ENCODE assay signal across 8 cellular contexts in genomic region chr1:17436380-17437174, GRCh38. TPM values are rescaled to one million over a fixed set of nuclear protein-coding genes. Genes with fewer than 3 reads are reported as not detected.
DNase-seq lines count a peak whose midpoint lies in the region; ATAC-seq, FAIRE-seq and TF ChIP-seq lines count a peak whose summit lies in the region.

No MANE protein-coding gene starts in this region.

- H3K36me3 Mint-ChIP-seq in progenitor cell of endocrine pancreas (ENCODE audit: insufficient read depth), result peaks cover 5% of the 10 kb centered on the region

- H3K27me3 ChIP-seq in GM06990 (replicated peaks; ENCODE audit: control insufficient read depth, insufficient read depth, low read length) (no peaks in the 10 kb centered on the region), SU-DHL-6 (ENCODE audit: low read length) (no peaks in the 10 kb centered on the region), fibroblast of lung (ENCODE audit: control insufficient read depth, insufficient read depth, low read length) (no peaks in the 10 kb centered on the region)

- TF ChIP-seq CTCF in GM06990 (IDR thresholded peaks at IDR 0.05; ENCODE audit: insufficient read depth, low read length, poor library complexity, severe bottlenecking), result no peak
- TF ChIP-seq CTCF in SU-DHL-6 (IDR thresholded peaks at IDR 0.05; ENCODE audit: insufficient read depth, low read length, poor library complexity, severe bottlenecking), result no peak
- no peak for TF ChIP-seq CTCF in fibroblast of lung (conservative IDR thresholded peaks at IDR 0.05 in 1 of 2, IDR thresholded peaks at IDR 0.05 in 1 of 2; ENCODE audit: low read depth in 1 of 2, low read length in 2 of 2)
- TF ChIP-seq CTCF in progenitor cell of endocrine pancreas (IDR thresholded peaks at IDR 0.05; ENCODE audit: unreplicated experiment), result no peak

- no peaks in the 10 kb centered on the region for H3K9me3 ChIP-seq in SU-DHL-6 (ENCODE audit: insufficient read depth, low read length)
- no peaks in the 10 kb centered on the region for H3K9me3 ChIP-seq in fibroblast of lung (ENCODE audit: control insufficient read depth, insufficient read depth, low read depth, low read length)

- H3K36me3 ChIP-seq in GM06990 (ENCODE audit: control insufficient read depth, insufficient read depth, low read length) (peaks cover 6% of the 10 kb centered on the region), SU-DHL-6 (ENCODE audit: low read length) (peaks cover 9% of the 10 kb centered on the region), fibroblast of lung (ENCODE audit: control insufficient read depth, insufficient read depth, low read length) (peaks cover 3% of the 10 kb centered on the region)

- H3K4me1 ChIP-seq in fibroblast of lung (ENCODE audit: control insufficient read depth, extremely low read depth, insufficient read depth, low read length), result peaks cover 4% of the 10 kb centered on the region

- H3K4me1 Mint-ChIP-seq in progenitor cell of endocrine pancreas (ENCODE audit: low read depth), result peaks cover 22% of the 10 kb centered on the region

- H3K9me3 Mint-ChIP-seq in progenitor cell of endocrine pancreas (ENCODE audit: low read depth), result no peaks in the 10 kb centered on the region

- H3K9me2 ChIP-seq in SU-DHL-6 (replicated peaks; ENCODE audit: insufficient read depth, low read length), result no peaks in the 10 kb centered on the region

- peaks cover 70% of the 10 kb centered on the region for H3K79me2 ChIP-seq in SU-DHL-6 (ENCODE audit: insufficient read depth, low read length)
- H3K79me2 ChIP-seq in fibroblast of lung (ENCODE audit: control insufficient read depth, insufficient read depth, low read length), result peaks cover 62% of the 10 kb centered on the region

- H2AFZ ChIP-seq in SU-DHL-6 (ENCODE audit: low read depth, low read length, severe bottlenecking) (no peak overlapping the region), fibroblast of lung (ENCODE audit: low read length) (no peak overlapping the region)

- FAIRE-seq in HTR-8/SVneo (lab: Jason Lieb, UNC), result no peak

- peaks cover 18% of the 10 kb centered on the region for H3K27me3 Mint-ChIP-seq in progenitor cell of endocrine pancreas

- H4K20me1 ChIP-seq in SU-DHL-6 (ENCODE audit: low read depth, low read length), result peaks cover 27% of the 10 kb centered on the region
- no peaks in the 10 kb centered on the region for H4K20me1 ChIP-seq in fibroblast of lung (ENCODE audit: control insufficient read depth, extremely low read depth, insufficient read depth, low read length)

- peak overlapping the region; percentile 63 for H3K27ac Mint-ChIP-seq in progenitor cell of endocrine pancreas

- H3K27ac ChIP-seq in SU-DHL-6 (ENCODE audit: low read depth, low read length), result peak overlapping the region; percentile 49
- peak overlapping the region; percentile 33 for H3K27ac ChIP-seq in fibroblast of lung (ENCODE audit: insufficient read depth, low read length)

- DNase-seq in GM06990 (ENCODE audit: extremely low read depth, insufficient read length), result no peak
- no peak for DNase-seq in fibroblast of lung (ENCODE audit: low read depth in 2 of 2)
- no peak for DNase-seq in progenitor cell of endocrine pancreas (ENCODE audit: low spot score, unreplicated experiment)
- DNase-seq in NCI-H1105 (lab: John Stamatoyannopoulos, UW), result no peak
- no peak for DNase-seq in HTR-8/SVneo (ENCODE audit: insufficient read length, low spot score)
- no peak for DNase-seq in NCI-H1092 (lab: John Stamatoyannopoulos, UW)

- no peak for ATAC-seq in HG02642 (IDR thresholded peaks at IDR 0.05; ENCODE audit: poor library complexity, unreplicated experiment)

- peak overlapping the region; percentile 77 for H3K4me3 Mint-ChIP-seq in progenitor cell of endocrine pancreas (ENCODE audit: low read depth)

- H3K4me2 ChIP-seq in SU-DHL-6 (ENCODE audit: low read depth, low read length, poor library complexity, severe bottlenecking), result peak overlapping the region; percentile 91
- peak overlapping the region; percentile 92 for H3K4me2 ChIP-seq in fibroblast of lung (ENCODE audit: extremely low read depth, insufficient read depth, low read length)

- H3K4me3 ChIP-seq in GM06990 (replicated peaks; ENCODE audit: low read depth, low read length) (peak overlapping the region; percentile 75), SU-DHL-6 (ENCODE audit: insufficient read depth, low read length, poor library complexity, severe bottlenecking) (peak overlapping the region; percentile 100), fibroblast of lung (replicated peaks in 1 of 4; ENCODE audit: control extremely low read depth in 1 of 4, insufficient read depth in 1 of 4, low read depth in 3 of 4, low read length in 4 of 4) (peak overlapping the region; percentile 44 to 81 (median 65))

- peaks cover 7% of the 10 kb centered on the region; the same call in 1 of the 2 replicates for H3F3A ChIP-seq in SU-DHL-6 (ENCODE audit: insufficient read depth)

- H3K9ac ChIP-seq in SU-DHL-6 (ENCODE audit: low read length) (peak overlapping the region; percentile 97), fibroblast of lung (ENCODE audit: insufficient read depth, low read length) (peak overlapping the region; percentile 3)

RNA-seq across cellular contexts. Expression of gene RCC2, which starts 2.9 kb away (rescaled TPM):
- 21.5 and 22.9 TPM in 2 replicates for total RNA-seq in fibroblast of lung
- 23.6 and 35.6 TPM in 2 replicates for polyA plus RNA-seq in fibroblast of lung
- polyA plus RNA-seq in fibroblast of lung (2012), result 21.3 and 31.8 TPM in 2 replicates
- polyA minus RNA-seq in fibroblast of lung (ENCODE audit: low replicate concordance), result 38.8 and 50.6 TPM in 2 replicates
- total RNA-seq in progenitor cell of endocrine pancreas, result 193 and 196 TPM in 2 replicates
